Comparison of ENCODE assay signal across 8 cellular contexts in genomic region chr17:50087912-50088405, GRCh38. TPM values are rescaled to one million over a fixed set of nuclear protein-coding genes. Genes with fewer than 3 reads are reported as not detected.
"Had no signal": no experiment of that assay in that cellular context is flagged by ENCODE, and none has a peak within 500 bp of the region (broad histone marks: within the 10 kb centered on the region; RNA-seq: fewer than 3 reads in every experiment).

No MANE protein-coding gene starts in this region.

- H3K36me3 Mint-ChIP-seq: activated naive CD4-positive, alpha-beta T cell treated with anti-CD3 and anti-CD28 coated beads, Interleukin-2, amount 10 ng/mL, durations not matched to agents 7 days and 5 days; natural killer cell treated with Interleukin-12 subunit alpha and Interleukin-12 subunit beta and Interleukin-15 and Interleukin-18, amount 100 ng/mL, for 72 hours had no signal

- H3K27ac ChIP-seq: body of pancreas had no signal

- H3K4me3 Mint-ChIP-seq: activated naive CD4-positive, alpha-beta T cell treated with anti-CD3 and anti-CD28 coated beads, Interleukin-2, amount 10 ng/mL, durations not matched to agents 7 days and 5 days; central memory CD8-positive, alpha-beta T cell; natural killer cell treated with Interleukin-12 subunit alpha and Interleukin-12 subunit beta and Interleukin-15 and Interleukin-18, amount 100 ng/mL, for 72 hours; stimulated activated effector memory CD8-positive, alpha-beta T cell treated with anti-CD3 and anti-CD28 coated beads, Interleukin-12 subunit alpha, Interleukin-12 subunit beta, amount 100 ng/mL, for 72 hours; T-helper 1 cell treated with Interleukin-12 subunit alpha and Interleukin-12 subunit beta and Interleukin-4 antibody, amounts not matched to agents 30 μg/mL and 1 μg/mL, for 36 hours had no signal

- H3K27me3 Mint-ChIP-seq: activated naive CD4-positive, alpha-beta T cell treated with anti-CD3 and anti-CD28 coated beads, Interleukin-2, amount 10 ng/mL, durations not matched to agents 7 days and 5 days; central memory CD8-positive, alpha-beta T cell; natural killer cell treated with Interleukin-12 subunit alpha and Interleukin-12 subunit beta and Interleukin-15 and Interleukin-18, amount 100 ng/mL, for 72 hours had no signal

- H3K9me3 Mint-ChIP-seq: activated naive CD4-positive, alpha-beta T cell treated with anti-CD3 and anti-CD28 coated beads, Interleukin-2, amount 10 ng/mL, durations not matched to agents 7 days and 5 days; activated T-helper 2 cell treated with anti-CD3 and anti-CD28 coated beads, Interferon-gamma antibody, Interleukin-2, Interleukin-4, amounts not matched to agents 10 μg/mL and 5 μg/mL and 100 μg/mL, durations not matched to agents 14 hours and 24 hours and 36 hours; central memory CD8-positive, alpha-beta T cell; natural killer cell treated with Interleukin-12 subunit alpha and Interleukin-12 subunit beta and Interleukin-15 and Interleukin-18, amount 100 ng/mL, for 72 hours; stimulated activated effector memory CD8-positive, alpha-beta T cell treated with anti-CD3 and anti-CD28 coated beads, Interleukin-12 subunit alpha, Interleukin-12 subunit beta, amount 100 ng/mL, for 72 hours; T-helper 1 cell treated with Interleukin-12 subunit alpha and Interleukin-12 subunit beta and Interleukin-4 antibody, amounts not matched to agents 30 μg/mL and 1 μg/mL, for 36 hours had no signal

- H3K27ac Mint-ChIP-seq: activated naive CD4-positive, alpha-beta T cell treated with anti-CD3 and anti-CD28 coated beads, Interleukin-2, amount 10 ng/mL, durations not matched to agents 7 days and 5 days; activated T-helper 2 cell treated with anti-CD3 and anti-CD28 coated beads, Interferon-gamma antibody, Interleukin-2, Interleukin-4, amounts not matched to agents 10 μg/mL and 5 μg/mL and 100 μg/mL, durations not matched to agents 14 hours and 24 hours and 36 hours; natural killer cell treated with Interleukin-12 subunit alpha and Interleukin-12 subunit beta and Interleukin-15 and Interleukin-18, amount 100 ng/mL, for 72 hours; stimulated activated effector memory CD8-positive, alpha-beta T cell treated with anti-CD3 and anti-CD28 coated beads, Interleukin-12 subunit alpha, Interleukin-12 subunit beta, amount 100 ng/mL, for 72 hours; T-helper 1 cell treated with Interleukin-12 subunit alpha and Interleukin-12 subunit beta and Interleukin-4 antibody, amounts not matched to agents 30 μg/mL and 1 μg/mL, for 36 hours had no signal

- H3K4me3 ChIP-seq: adrenal gland, body of pancreas had no signal

- H3K4me1 ChIP-seq: adrenal gland, body of pancreas had no signal

- H3K4me1 Mint-ChIP-seq: activated naive CD4-positive, alpha-beta T cell treated with anti-CD3 and anti-CD28 coated beads, Interleukin-2, amount 10 ng/mL, durations not matched to agents 7 days and 5 days; central memory CD8-positive, alpha-beta T cell; stimulated activated effector memory CD8-positive, alpha-beta T cell treated with anti-CD3 and anti-CD28 coated beads, Interleukin-12 subunit alpha, Interleukin-12 subunit beta, amount 100 ng/mL, for 72 hours had no signal

- H3K27me3 ChIP-seq: adrenal gland, body of pancreas had no signal

RNA-seq across cellular contexts. Expression of gene SAMD14, which starts 42.0 kb away (rescaled TPM):
- total RNA-seq: body of pancreas had no signal
